In the genomic region with DNA sequence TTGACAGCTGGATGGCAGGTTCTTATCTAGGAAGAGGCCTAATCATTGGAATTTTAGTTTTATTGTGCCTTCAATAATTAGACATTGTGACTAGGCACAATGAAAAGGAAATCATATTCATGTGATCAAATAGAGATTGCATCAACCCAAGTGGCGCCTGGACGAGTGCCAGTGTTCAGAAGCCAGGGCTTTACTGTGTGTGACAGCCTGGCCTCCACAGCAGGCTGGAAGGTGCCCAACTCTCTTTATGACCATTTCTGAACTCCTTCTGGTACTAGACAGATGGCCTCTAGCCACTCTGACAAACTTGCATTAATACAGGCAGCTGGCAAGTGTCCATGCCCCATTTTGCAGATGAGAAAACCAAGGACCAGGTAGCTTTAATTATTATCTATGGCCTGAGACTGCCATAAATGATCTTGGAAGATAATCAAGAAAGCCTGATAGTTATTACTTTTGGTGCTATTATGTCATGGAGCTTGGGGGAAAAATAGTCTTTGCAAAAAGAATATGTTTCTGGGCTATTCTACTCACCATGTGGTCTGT, we compare ENCODE assay signal across 15 cellular contexts.
DNase-seq lines count a peak whose midpoint lies in the region; ATAC-seq and TF ChIP-seq lines count a peak whose summit lies in the region.
"Had no signal": no experiment of that assay in that cellular context is flagged by ENCODE, and none has a peak within 500 bp of the region (broad histone marks: within the 10 kb centered on the region; RNA-seq: fewer than 3 reads in every experiment).

No MANE protein-coding gene starts in this region.

- DNase-seq in NCI-H1436 (lab: John Stamatoyannopoulos, UW) (peak; percentile 85), NCI-H524 treated with DMSO at 0.1 percent for 48 hours (lab: John Stamatoyannopoulos, UW) (peak; percentile 62), epithelial cell of prostate (ENCODE audit: low read depth, low spot score) (no peak), superior temporal gyrus (ENCODE audit: extremely low spot score) (peak; percentile 38), nephron progenitor cell (no peak)
- no peak for DNase-seq in effector memory CD4-positive, alpha-beta T cell
- DNase-seq in central memory CD4-positive, alpha-beta T cell, result no peak
- DNase-seq: CD4-positive, alpha-beta T cell; heart left ventricle; left cardiac atrium; SW 1271; tibial artery had no signal

- H3K4me3 ChIP-seq in effector memory CD4-positive, alpha-beta T cell (ENCODE audit: insufficient read depth, low read depth, low read length, poor library complexity, severe bottlenecking), result no peak overlapping the region
- H3K4me3 ChIP-seq: heart left ventricle, smooth muscle cell, tibial artery had no signal

- H3K4me1 ChIP-seq in effector memory CD4-positive, alpha-beta T cell (ENCODE audit: control insufficient read depth, insufficient read depth, low read length, poor library complexity, severe bottlenecking), result no peaks in the 10 kb centered on the region
- H3K4me1 ChIP-seq: heart left ventricle had no signal

- no peak overlapping the region for H3K4me3 Mint-ChIP-seq in nephron progenitor cell
- H3K4me3 Mint-ChIP-seq: CD4-positive, alpha-beta T cell had no signal

- H3K9me3 Mint-ChIP-seq in nephron progenitor cell, result peaks cover 5% of the 10 kb centered on the region
- H3K9me3 Mint-ChIP-seq: CD4-positive, alpha-beta T cell had no signal

- no peaks in the 10 kb centered on the region for H3K36me3 ChIP-seq in effector memory CD4-positive, alpha-beta T cell (ENCODE audit: control insufficient read depth, insufficient read depth, low read length)
- H3K36me3 ChIP-seq: heart left ventricle, tibial artery had no signal

- no peak overlapping the region for H3K27ac Mint-ChIP-seq in nephron progenitor cell
- H3K27ac Mint-ChIP-seq: CD4-positive, alpha-beta T cell had no signal

- no peak for ATAC-seq in HG03139 (IDR thresholded peaks at IDR 0.05; ENCODE audit: unreplicated experiment)
- ATAC-seq: heart left ventricle, left cardiac atrium had no signal

- no peak for TF ChIP-seq CTCF in nephron progenitor cell (IDR thresholded peaks at IDR 0.05)

- no peaks in the 10 kb centered on the region for H3K9me3 ChIP-seq in effector memory CD4-positive, alpha-beta T cell (ENCODE audit: control insufficient read depth, low read length)
- H3K9me3 ChIP-seq: tibial artery had no signal

- H3K4me1 Mint-ChIP-seq in nephron progenitor cell, result no peaks in the 10 kb centered on the region

- H3K36me3 Mint-ChIP-seq in nephron progenitor cell (ENCODE audit: low read depth), result no peaks in the 10 kb centered on the region

- H3K27me3 Mint-ChIP-seq in nephron progenitor cell (ENCODE audit: low read depth, poor library complexity), result peaks cover 10% of the 10 kb centered on the region
- H3K27me3 Mint-ChIP-seq: CD4-positive, alpha-beta T cell had no signal

- peak overlapping the region; percentile 10 for H3K27ac ChIP-seq in epithelial cell of prostate
- no peak overlapping the region for H3K27ac ChIP-seq in effector memory CD4-positive, alpha-beta T cell (ENCODE audit: insufficient read depth, low read length, poor library complexity, severe bottlenecking)
- H3K27ac ChIP-seq: heart left ventricle, KMS-11, tibial artery had no signal

- H3K27me3 ChIP-seq in effector memory CD4-positive, alpha-beta T cell (replicated peaks; ENCODE audit: control insufficient read depth, insufficient read depth, low read length, poor library complexity, severe bottlenecking), result no peaks in the 10 kb centered on the region
- H3K27me3 ChIP-seq: tibial artery had no signal

Comparison
In these comparisons a context has a peak if more than half of its experiments do, and no peak if none do; other contexts are left out.
1. DNase-seq: peak in NCI-H1436 (single experiment), NCI-H524 treated with DMSO at 0.1 percent for 48 hours (single experiment) and superior temporal gyrus (single experiment); none in epithelial cell of prostate (single experiment), effector memory CD4-positive, alpha-beta T cell (0 of 3), nephron progenitor cell (single experiment) and central memory CD4-positive, alpha-beta T cell (single experiment).